Comparison of ENCODE assay signal across 8 cellular contexts in the genomic region with DNA sequence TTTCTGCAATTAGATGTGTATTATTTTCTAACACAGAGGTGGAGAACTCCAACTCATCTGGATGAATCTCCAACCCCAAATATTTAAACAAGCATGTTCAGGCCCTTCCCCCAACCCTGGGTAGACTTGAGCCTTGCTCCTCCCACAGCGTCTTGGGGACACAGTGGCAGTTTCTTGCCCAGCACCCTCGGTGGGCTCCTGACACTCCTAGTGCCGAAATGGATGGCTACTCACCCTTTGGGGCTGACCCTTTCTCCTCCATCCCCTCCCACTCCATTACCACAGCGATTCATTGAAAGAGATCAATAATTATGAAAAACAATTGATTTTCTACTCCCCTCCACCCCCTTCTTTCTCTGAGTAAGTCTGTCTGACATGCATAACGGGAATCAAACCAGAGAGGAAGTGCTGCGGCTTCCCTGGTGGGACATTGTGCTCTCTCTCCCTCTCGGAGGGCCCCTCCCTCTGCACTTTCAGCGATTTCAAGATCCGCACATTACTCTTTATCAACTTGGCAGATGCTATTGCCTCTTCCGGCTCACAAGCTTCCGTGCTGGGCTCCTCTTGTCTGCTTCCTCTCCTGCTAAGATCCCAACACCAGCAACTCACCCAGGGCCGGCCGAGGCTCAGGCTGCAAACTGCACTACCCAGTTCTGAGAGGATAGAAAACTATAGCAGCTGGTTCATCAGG.
DNase-seq lines count a peak whose midpoint lies in the region; ATAC-seq lines count a peak whose summit lies in the region.

No MANE protein-coding gene starts in this region.

- peaks cover 24 to 37% (median 29%) of the 10 kb centered on the region in 4 donors for H3K4me1 Mint-ChIP-seq in CD4-positive, alpha-beta memory T cell

- H3K9ac ChIP-seq in HUES64 (ENCODE audit: low read depth, low read length), result peak overlapping the region; percentile 15; the same call in 1 of the 2 replicates

- H3K4me3 ChIP-seq in CD4-positive, alpha-beta memory T cell (ENCODE audit: low read length in 2 of 2), result peak overlapping the region; percentile 8 to 36
- peak overlapping the region; percentile 50 for H3K4me3 ChIP-seq in HUES64 (ENCODE audit: low read length)

- no peaks in the 10 kb centered on the region for H3K9me3 ChIP-seq in CD4-positive, alpha-beta memory T cell (ENCODE audit: control insufficient read depth in 1 of 2, low read length in 2 of 2)
- no peaks in the 10 kb centered on the region for H3K9me3 ChIP-seq in HUES64 (ENCODE audit: insufficient read depth, low read depth, low read length)

- peaks cover 25% of the 10 kb centered on the region for H3K4me1 ChIP-seq in CD4-positive, alpha-beta memory T cell (ENCODE audit: insufficient read depth, low read length)
- H3K4me1 ChIP-seq in HUES64 (ENCODE audit: insufficient read depth, low read length), result peaks cover 16% of the 10 kb centered on the region

- peak; percentile 39 to 57 (median 43) for DNase-seq in CD4-positive, alpha-beta memory T cell
- peak; percentile 34 for DNase-seq in activated T-cell treated with anti-CD3 and anti-CD28 coated beads for 48 hours (ENCODE audit: low read depth)
- DNase-seq in head of caudate nucleus, result peak in 37 of 42 donors; percentile 12 to 63 (median 38)
- peak; percentile 61 for DNase-seq in sciatic nerve (ENCODE audit: low spot score)
- DNase-seq in NCI-H146 treated with DMSO at 0.1 percent for 48 hours (lab: John Stamatoyannopoulos, UW; ENCODE audit: unreplicated experiment), result no peak
- no peak for DNase-seq in DMS79 (lab: John Stamatoyannopoulos, UW)
- DNase-seq in COR-L47 (lab: John Stamatoyannopoulos, UW), result no peak

- CTCF ChIA-PET in CD4-positive, alpha-beta memory T cell (lab: Charles Lee; ENCODE audit: partially characterized antibody), result interaction anchor here (1.1 to 1.9 kb wide), 2 partner anchors 11 to 116 kb away, joined by 3 to 11 read pairs; no protein-coding TSS in a partner anchor

- peaks cover 0 to 4% (median 1%) of the 10 kb centered on the region in 8 donors for H3K9me3 Mint-ChIP-seq in CD4-positive, alpha-beta memory T cell

- intact Hi-C loops in CD4-positive, alpha-beta memory T cell (cut with micrococcal nuclease), result loop anchor here (10.0 kb wide), 1 partner anchor 430 kb away; a partner anchor contains a TSS
- intact Hi-C loops in head of caudate nucleus (cut with DNase I) (no loop called here), sciatic nerve (cut with DNase I) (no loop called here)

- POLR2A ChIA-PET in CD4-positive, alpha-beta memory T cell (lab: Charles Lee; ENCODE audit: partially characterized antibody), result interaction anchor here (3.6 kb wide), 1 partner anchor 11 kb away, joined by 23 read pairs; no protein-coding TSS in a partner anchor

- peak; percentile 72 for ATAC-seq in sciatic nerve

- peak overlapping the region; percentile 9 to 90 (median 87) for H3K27ac Mint-ChIP-seq in CD4-positive, alpha-beta memory T cell

- WGBS in HUES64, result 7% methylated on average over 13 of the region's 13 CpGs

- no peaks in the 10 kb centered on the region for H3K27me3 ChIP-seq in CD4-positive, alpha-beta memory T cell (ENCODE audit: insufficient read depth, low read length)
- H3K27me3 ChIP-seq in HUES64 (ENCODE audit: insufficient read depth, low read length), result no peaks in the 10 kb centered on the region

- H3K27me3 Mint-ChIP-seq in CD4-positive, alpha-beta memory T cell, result no peaks in the 10 kb centered on the region

- peak overlapping the region; percentile 78 to 91 (median 86) for H3K4me3 Mint-ChIP-seq in CD4-positive, alpha-beta memory T cell

- H3K36me3 Mint-ChIP-seq in CD4-positive, alpha-beta memory T cell, result no peaks in the 10 kb centered on the region

- no peaks in the 10 kb centered on the region for H3K36me3 ChIP-seq in CD4-positive, alpha-beta memory T cell (ENCODE audit: insufficient read depth, low read length)
- H3K36me3 ChIP-seq in HUES64 (ENCODE audit: insufficient read depth, low read length), result no peaks in the 10 kb centered on the region

- H3K27ac ChIP-seq in CD4-positive, alpha-beta memory T cell (ENCODE audit: low read depth, low read length), result no peak overlapping the region
- peak overlapping the region; percentile 6; the same call in 1 of the 2 replicates for H3K27ac ChIP-seq in HUES64 (ENCODE audit: low read depth, low read length)

Comparison
In these comparisons a context has a peak if more than half of its experiments do, and no peak if none do; other contexts are left out.
1. DNase-seq: peak in CD4-positive, alpha-beta memory T cell (5 of 5), activated T-cell treated with anti-CD3 and anti-CD28 coated beads for 48 hours (single experiment), head of caudate nucleus (37 of 42) and sciatic nerve (single experiment); none in NCI-H146 treated with DMSO at 0.1 percent for 48 hours (single experiment), DMS79 (single experiment) and COR-L47 (single experiment).